20 cellular contexts compared by ENCODE assay signal in the genomic region with DNA sequence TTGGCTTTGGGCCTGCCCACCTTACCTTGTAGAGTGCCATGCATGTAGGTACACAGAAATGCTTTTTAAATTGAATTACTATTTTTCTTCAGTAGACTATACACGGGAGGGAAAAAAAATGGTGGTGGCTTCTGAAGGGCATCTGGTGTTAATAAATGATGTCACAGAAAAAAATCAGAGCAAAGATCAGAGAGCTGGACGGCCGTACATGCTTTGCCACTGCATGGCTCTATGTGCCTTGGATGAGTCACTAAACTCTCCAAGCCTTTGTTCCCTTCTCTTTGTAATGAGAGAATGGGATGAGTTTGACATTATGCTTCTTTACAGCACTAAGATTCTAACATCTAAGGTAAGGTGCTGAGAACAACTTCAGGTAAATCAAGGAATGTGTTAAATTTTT.
"Had no signal": no experiment of that assay in that cellular context is flagged by ENCODE, and none has a peak within 500 bp of the region (broad histone marks: within the 10 kb centered on the region; RNA-seq: fewer than 3 reads in every experiment).

No MANE protein-coding gene starts in this region.

- ATAC-seq: effector memory CD8-positive, alpha-beta T cell; foreskin keratinocyte; left cardiac atrium; lower lobe of right lung; natural killer cell treated with Interleukin-12 subunit alpha and Interleukin-12 subunit beta and Interleukin-15 and Interleukin-18, amount 100 ng/mL, for 72 hours; right cardiac atrium; stimulated activated memory B cell treated with anti-CD40 and anti-IgM and Interleukin-4, amounts not matched to agents 10 μg/mL and 1 μg/mL and 100 μg/mL, for 72 hours had no signal

- H3K4me1 ChIP-seq: foreskin keratinocyte, tibial artery, uterus had no signal

- H3K27ac ChIP-seq: foreskin keratinocyte, hepatocyte, left ventricle myocardium inferior, lower lobe of right lung, neural progenitor cell, ovary, tibial artery, uterus had no signal

- H3K9me3 ChIP-seq: left ventricle myocardium inferior, lower lobe of right lung, ovary, tibial artery, upper lobe of left lung, uterus had no signal

- DNase-seq: effector memory CD8-positive, alpha-beta T cell; foreskin keratinocyte; head of caudate nucleus; kidney; left cardiac atrium; left ventricle myocardium inferior; lower lobe of right lung; midbrain; nucleus accumbens; ovary; right cardiac atrium; stimulated activated CD4-positive, alpha-beta T cell treated with anti-CD3 and anti-CD28 coated beads, Interleukin-4, amount 100 ng/mL, for 24 hours; tibial artery; upper lobe of left lung; uterus had no signal

- H3K4me3 ChIP-seq: hepatocyte, left ventricle myocardium inferior, lower lobe of right lung, neural progenitor cell, ovary, smooth muscle cell, tibial artery, upper lobe of left lung, uterus had no signal

- H3K36me3 ChIP-seq: left ventricle myocardium inferior, lower lobe of right lung, neural progenitor cell, ovary, tibial artery, upper lobe of left lung, uterus had no signal

- H3K27me3 ChIP-seq: foreskin keratinocyte, hepatocyte, neural progenitor cell, ovary, tibial artery, upper lobe of left lung, uterus had no signal
